ENCODE assay signal across 8 cellular contexts in genomic region chr7:5486389-5486755, GRCh38. TPM values are rescaled to one million over a fixed set of nuclear protein-coding genes. Genes with fewer than 3 reads are reported as not detected.
A peak's percentile ranks its signal among the peaks of the same experiment; 100 is the strongest.
DNase-seq lines count a peak whose midpoint lies in the region; ATAC-seq and TF ChIP-seq lines count a peak whose summit lies in the region.
"Not testable (repeated sequence)": the region's sequence is repeated elsewhere in the genome, so short reads cannot be mapped to it uniquely, and the experiment has no call there.

No MANE protein-coding gene starts in this region.

- peaks cover 41% of the 10 kb centered on the region for H3K79me2 ChIP-seq in DOHH2 (ENCODE audit: control insufficient read depth, low read length)

- intact Hi-C loops in esophagus squamous epithelium (cut with DNase I) = not testable (repeated sequence)

- TF ChIP-seq CTCF in DOHH2 (IDR thresholded peaks at IDR 0.05; ENCODE audit: low read depth, low read length, poor library complexity, severe bottlenecking); astrocyte of the spinal cord (IDR thresholded peaks at IDR 0.05; ENCODE audit: low read depth, low read length); esophagus squamous epithelium (IDR thresholded peaks at IDR 0.05); lung (IDR thresholded peaks at IDR 0.05; ENCODE audit: control extremely low read depth, extremely low read depth); progenitor cell of endocrine pancreas (IDR thresholded peaks at IDR 0.05; ENCODE audit: unreplicated experiment); upper lobe of left lung (IDR thresholded peaks at IDR 0.05): not testable (repeated sequence)

- H3K4me2 ChIP-seq in DOHH2 (ENCODE audit: low read length) = peak overlapping the region; percentile 96

- ATAC-seq in lung (ENCODE audit: insufficient read depth, low FRiP score); upper lobe of left lung (ENCODE audit: low FRiP score in 2 of 2): not testable (repeated sequence)

- H3K9me3 ChIP-seq in DOHH2 (ENCODE audit: control insufficient read depth, insufficient read depth, low read length); HUES48 (ENCODE audit: control insufficient read depth, insufficient read depth, low read length); esophagus squamous epithelium; lung (ENCODE audit: control insufficient read depth in 2 of 2, insufficient read depth in 1 of 2, low read length in 1 of 2); upper lobe of left lung: not testable (repeated sequence)

- not testable (repeated sequence) for H3K9me2 ChIP-seq in DOHH2 (replicated peaks; ENCODE audit: control insufficient read depth, low read length)

- H3K4me3 Mint-ChIP-seq in T-helper 2 cell treated with Interferon-gamma antibody and Interleukin-4, amounts not matched to agents 5 μg/mL and 100 μg/mL, for 36 hours = peak overlapping the region; percentile 89
- H3K4me3 Mint-ChIP-seq in progenitor cell of endocrine pancreas (ENCODE audit: low read depth) = peak overlapping the region; percentile 76

- H3K4me1 ChIP-seq in DOHH2 (ENCODE audit: control insufficient read depth, low read length) (peaks cover 22% of the 10 kb centered on the region), esophagus squamous epithelium (peaks cover 0 to 23% (median 7%) of the 10 kb centered on the region in 3 donors), upper lobe of left lung (peaks cover 0 to 15% (median 7%) of the 10 kb centered on the region in 4 donors)
- H3K4me1 ChIP-seq in HUES48 (ENCODE audit: control insufficient read depth, insufficient read depth, low read length); lung (ENCODE audit: control insufficient read depth in 2 of 2, insufficient read depth in 2 of 2, low read length in 2 of 2): not testable (repeated sequence)

- H3K36me3 ChIP-seq in DOHH2 (ENCODE audit: control insufficient read depth, low read length) = peaks cover 64% of the 10 kb centered on the region
- peaks cover 11% of the 10 kb centered on the region for H3K36me3 ChIP-seq in HUES48 (ENCODE audit: control insufficient read depth, insufficient read depth, low read length)
- H3K36me3 ChIP-seq in esophagus squamous epithelium = peaks cover 0 to 51% (median 6%) of the 10 kb centered on the region in 3 donors
- peaks cover 0 to 18% of the 10 kb centered on the region in 2 donors for H3K36me3 ChIP-seq in lung (ENCODE audit: control insufficient read depth in 2 of 2, insufficient read depth in 2 of 2, low read length in 2 of 2)
- H3K36me3 ChIP-seq in upper lobe of left lung = peaks cover 0 to 17% (median 7%) of the 10 kb centered on the region in 4 donors

- not testable (repeated sequence) for TF ChIP-seq EP300 in upper lobe of left lung (IDR thresholded peaks at IDR 0.05)

- not testable (repeated sequence) for DNase-seq in T-helper 2 cell treated with Interferon-gamma antibody and Interleukin-4, amounts not matched to agents 5 μg/mL and 100 μg/mL, for 36 hours (ENCODE audit: low spot score); astrocyte of the spinal cord (ENCODE audit: low read depth, low spot score); esophagus squamous epithelium (lab: John Stamatoyannopoulos, UW); lung (ENCODE audit: low spot score); progenitor cell of endocrine pancreas (ENCODE audit: low spot score, unreplicated experiment); upper lobe of left lung

- H4K20me1 ChIP-seq in DOHH2 (ENCODE audit: control insufficient read depth, insufficient read depth, low read depth, low read length) = not testable (repeated sequence)

- H3F3A ChIP-seq in DOHH2 (ENCODE audit: control insufficient read depth, insufficient read depth) = not testable (repeated sequence)

- not testable (repeated sequence) for TF ChIP-seq POLR2A in esophagus squamous epithelium (IDR thresholded peaks at IDR 0.05); upper lobe of left lung (IDR thresholded peaks at IDR 0.05)

- not testable (repeated sequence) for H3K27me3 ChIP-seq in DOHH2 (ENCODE audit: control insufficient read depth, low read length); HUES48 (ENCODE audit: control insufficient read depth, insufficient read depth, low read length); esophagus squamous epithelium; lung (ENCODE audit: control insufficient read depth, insufficient read depth); upper lobe of left lung

- H3K9ac ChIP-seq in HUES48 (ENCODE audit: low read depth, low read length) = not testable (repeated sequence)

- not testable (repeated sequence) for H3K9me3 Mint-ChIP-seq in T-helper 2 cell treated with Interferon-gamma antibody and Interleukin-4, amounts not matched to agents 5 μg/mL and 100 μg/mL, for 36 hours; progenitor cell of endocrine pancreas (ENCODE audit: low read depth)

- H3K4me1 Mint-ChIP-seq in T-helper 2 cell treated with Interferon-gamma antibody and Interleukin-4, amounts not matched to agents 5 μg/mL and 100 μg/mL, for 36 hours (ENCODE audit: low read depth) = peaks cover 11% of the 10 kb centered on the region
- not testable (repeated sequence) for H3K4me1 Mint-ChIP-seq in progenitor cell of endocrine pancreas (ENCODE audit: low read depth)

- H3K27me3 Mint-ChIP-seq in T-helper 2 cell treated with Interferon-gamma antibody and Interleukin-4, amounts not matched to agents 5 μg/mL and 100 μg/mL, for 36 hours (ENCODE audit: low read depth); progenitor cell of endocrine pancreas: not testable (repeated sequence)

- in situ Hi-C loops in astrocyte of the spinal cord (cut with HindIII; ENCODE audit: low sequenced_read_pairs) = not testable (repeated sequence)

- H3K36me3 Mint-ChIP-seq in T-helper 2 cell treated with Interferon-gamma antibody and Interleukin-4, amounts not matched to agents 5 μg/mL and 100 μg/mL, for 36 hours (ENCODE audit: low read depth); progenitor cell of endocrine pancreas (ENCODE audit: insufficient read depth): not testable (repeated sequence)

- H3K4me3 ChIP-seq in DOHH2 (ENCODE audit: low read length) = peak overlapping the region; percentile 70
- H3K4me3 ChIP-seq in HUES48 (ENCODE audit: low read depth, low read length) = peak overlapping the region; percentile 55; the same call in 1 of the 2 replicates
- peak overlapping the region; percentile 49 for H3K4me3 ChIP-seq in astrocyte of the spinal cord (ENCODE audit: low read depth, low read length)
- peak overlapping the region; percentile 34 to 69 (median 53) for H3K4me3 ChIP-seq in esophagus squamous epithelium
- peak overlapping the region; percentile 36 for H3K4me3 ChIP-seq in lung
- H3K4me3 ChIP-seq in upper lobe of left lung = peak overlapping the region in 3 of 4 donors; percentile 53 to 77 (median 66)

- H3K27ac ChIP-seq in DOHH2 (ENCODE audit: low read depth, low read length); HUES48 (ENCODE audit: low read depth, low read length): not testable (repeated sequence)
- H3K27ac ChIP-seq in esophagus squamous epithelium (peak overlapping the region in 2 of 4 donors; percentile 42 to 49), lung (ENCODE audit: low read depth in 1 of 2, low read length in 1 of 2) (peak overlapping the region in 1 of 2 donors; percentile 20), upper lobe of left lung (peak overlapping the region in 1 of 4 donors; percentile 75)

- WGBS in esophagus squamous epithelium, 2 donors = 42% methylated on average over 8 of the region's 8 CpGs
- WGBS in lung, 2 donors = 36 to 40% methylated on average over 8 of the region's 8 CpGs
- 36 to 39% methylated on average over 8 of the region's 8 CpGs for WGBS in upper lobe of left lung, 2 donors

- H3K27ac Mint-ChIP-seq in T-helper 2 cell treated with Interferon-gamma antibody and Interleukin-4, amounts not matched to agents 5 μg/mL and 100 μg/mL, for 36 hours = not testable (repeated sequence)
- peak overlapping the region; percentile 71 for H3K27ac Mint-ChIP-seq in progenitor cell of endocrine pancreas

RNA-seq across cellular contexts. Expression of gene FBXL18, which starts 27.2 kb away (rescaled TPM):
- total RNA-seq in esophagus squamous epithelium (1 to 10 TPM; 6.2 to 9.6 (median 8.3) TPM), lung (10 to 100 TPM in 1 of 2 donors, 1 to 10 TPM in 1; 3.3 to 13.4 TPM), progenitor cell of endocrine pancreas (11.7 and 12.6 TPM in 2 replicates), upper lobe of left lung (10 to 100 TPM in 4 of 6 donors, 1 to 10 TPM in 2; 8.1 to 22.0 (median 11.4) TPM)
- polyA plus RNA-seq in lung = 1 to 10 TPM; 2.3 to 3.5 TPM

RNA-seq across cellular contexts. Expression of gene ACTB, which starts 44.0 kb away (rescaled TPM):
- 1,000 to 10,000 TPM; 1,929 to 4,068 (median 3,351) TPM for total RNA-seq in esophagus squamous epithelium
- total RNA-seq in lung = 1,000 to 10,000 TPM; 2,572 to 6,510 TPM
- over 10,000 TPM in 1 of 2 donors, 1,000 to 10,000 TPM in 1; 8,913 to 10,569 TPM for polyA plus RNA-seq in lung
- total RNA-seq in progenitor cell of endocrine pancreas = 3,065 and 3,098 TPM in 2 replicates
- 1,000 to 10,000 TPM; 1,290 to 6,239 (median 4,085) TPM for total RNA-seq in upper lobe of left lung
